ENCODE assay signal across 12 cellular contexts in genomic region chr9:125446581-125447094, GRCh38.
DNase-seq lines count a peak whose midpoint lies in the region; ATAC-seq, FAIRE-seq and TF ChIP-seq lines count a peak whose summit lies in the region.
"Had no signal": no experiment of that assay in that cellular context is flagged by ENCODE, and none has a peak within 500 bp of the region (broad histone marks: within the 10 kb centered on the region; RNA-seq: fewer than 3 reads in every experiment).

No MANE protein-coding gene starts in this region.

- H3K4me1 ChIP-seq in naive thymus-derived CD4-positive, alpha-beta T cell (ENCODE audit: control insufficient read depth in 2 of 2, insufficient read depth in 2 of 2, low read length in 2 of 2): no peaks in the 10 kb centered on the region

- H3K4me1 Mint-ChIP-seq in naive thymus-derived CD4-positive, alpha-beta T cell: peaks cover 0 to 10% (median 2%) of the 10 kb centered on the region in 7 donors
- peaks cover 0 to 7% (median 0%) of the 10 kb centered on the region in 3 donors for H3K4me1 Mint-ChIP-seq in T-cell

- CTCF ChIA-PET in naive thymus-derived CD4-positive, alpha-beta T cell (lab: Charles Lee): no interaction called here
- CTCF ChIA-PET in T-cell (lab: Charles Lee): no interaction called here

- peaks cover 0 to 2% (median 0%) of the 10 kb centered on the region in 11 donors for H3K9me3 Mint-ChIP-seq in naive thymus-derived CD4-positive, alpha-beta T cell
- no peaks in the 10 kb centered on the region for H3K9me3 Mint-ChIP-seq in T-cell

- H3K4me3 Mint-ChIP-seq in naive thymus-derived CD4-positive, alpha-beta T cell: no peak overlapping the region
- no peak overlapping the region for H3K4me3 Mint-ChIP-seq in T-cell

- intact Hi-C loops in naive thymus-derived CD4-positive, alpha-beta T cell (cut with micrococcal nuclease): no loop called here

- H3K27me3 Mint-ChIP-seq in naive thymus-derived CD4-positive, alpha-beta T cell: no peaks in the 10 kb centered on the region
- H3K27me3 Mint-ChIP-seq in T-cell: no peaks in the 10 kb centered on the region

- H3K27ac ChIP-seq in naive thymus-derived CD4-positive, alpha-beta T cell (ENCODE audit: low read depth, low read length): no peak overlapping the region
- H3K27ac ChIP-seq: WERI-Rb-1 had no signal

- H3K36me3 Mint-ChIP-seq in naive thymus-derived CD4-positive, alpha-beta T cell: peaks cover 4 to 39% (median 12%) of the 10 kb centered on the region in 5 donors
- H3K36me3 Mint-ChIP-seq in T-cell: peaks cover 22% of the 10 kb centered on the region

- ATAC-seq in GM18873 (IDR thresholded peaks at IDR 0.05; ENCODE audit: low FRiP score, unreplicated experiment) (peak; percentile 90), GM21825 (IDR thresholded peaks at IDR 0.05; ENCODE audit: unreplicated experiment) (peak; percentile 93), HG03571 (IDR thresholded peaks at IDR 0.05; ENCODE audit: unreplicated experiment) (peak; percentile 88), T-cell (replicated peaks in 1 of 4) (no peak)
- ATAC-seq in naive thymus-derived CD4-positive, alpha-beta T cell: peak; percentile 63

- peak overlapping the region in 1 of 9 donors; percentile 51 for H3K27ac Mint-ChIP-seq in naive thymus-derived CD4-positive, alpha-beta T cell
- no peak overlapping the region for H3K27ac Mint-ChIP-seq in T-cell

- DNase-seq in naive thymus-derived CD4-positive, alpha-beta T cell: no peak
- DNase-seq in T-cell: no peak
- DNase-seq in kidney tubule cell (ENCODE audit: low spot score): no peak
- no peak for DNase-seq in DMS53 treated with DMSO at 0.1 percent for 48 hours (lab: John Stamatoyannopoulos, UW; ENCODE audit: unreplicated experiment)
- no peak for DNase-seq in GM12892 (ENCODE audit: insufficient read length)
- DNase-seq: caudate nucleus, kidney, NCI-H1694 treated with DMSO at 0.1 percent for 48 hours, WERI-Rb-1 had no signal

- FAIRE-seq in GM12892 (lab: Jason Lieb, UNC): no peak
- FAIRE-seq: kidney had no signal

- no peak overlapping the region for H3K4me3 ChIP-seq in naive thymus-derived CD4-positive, alpha-beta T cell (ENCODE audit: low read length)

- no peaks in the 10 kb centered on the region for H3K27me3 ChIP-seq in naive thymus-derived CD4-positive, alpha-beta T cell (ENCODE audit: control insufficient read depth in 2 of 2, insufficient read depth in 2 of 2, low read length in 2 of 2)

- no peaks in the 10 kb centered on the region for H3K9me3 ChIP-seq in naive thymus-derived CD4-positive, alpha-beta T cell (ENCODE audit: control insufficient read depth in 2 of 3, low read length in 3 of 3)

- POLR2A ChIA-PET in naive thymus-derived CD4-positive, alpha-beta T cell (lab: Charles Lee): no interaction called here
- POLR2A ChIA-PET in T-cell (lab: Charles Lee): no interaction called here

- no peak for TF ChIP-seq POLR2A in GM12892 (IDR thresholded peaks at IDR 0.05; ENCODE audit: low read depth, low read length)

- peaks cover 0 to 17% (median 0%) of the 10 kb centered on the region in 3 experiments for H3K36me3 ChIP-seq in naive thymus-derived CD4-positive, alpha-beta T cell (ENCODE audit: control insufficient read depth in 2 of 3, insufficient read depth in 3 of 3, low read length in 3 of 3)

Comparison
In these comparisons a context has a peak if more than half of its experiments do, and no peak if none do; other contexts are left out.
1. ATAC-seq: peak in GM18873 (single experiment), GM21825 (single experiment), HG03571 (single experiment) and naive thymus-derived CD4-positive, alpha-beta T cell (single experiment); none in T-cell (0 of 4).